In the genomic region with DNA sequence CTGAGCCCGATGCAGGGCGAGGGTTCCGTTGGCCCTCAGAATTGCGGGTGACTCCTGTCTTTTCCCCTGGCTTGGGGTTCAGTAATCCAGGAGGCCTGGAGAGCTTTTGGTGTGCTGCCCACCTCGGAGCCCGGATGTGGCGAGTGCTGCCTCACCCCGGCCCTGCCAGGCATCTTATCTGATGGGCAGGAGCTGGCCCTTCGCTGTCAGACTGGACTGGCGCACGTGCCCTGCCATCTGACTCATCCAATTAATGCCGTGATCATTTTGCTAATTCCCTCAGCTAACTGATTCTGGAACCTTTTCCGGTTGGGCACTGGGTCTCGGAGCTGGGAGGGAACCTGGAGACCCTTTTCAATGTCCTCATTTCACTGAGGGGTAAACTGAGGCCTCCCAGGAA, we compare ENCODE assay signal across 15 cellular contexts. TPM values are rescaled to one million over a fixed set of nuclear protein-coding genes. Genes with fewer than 3 reads are reported as not detected.
DNase-seq lines count a peak whose midpoint lies in the region; ATAC-seq and TF ChIP-seq lines count a peak whose summit lies in the region.
"Had no signal": no experiment of that assay in that cellular context is flagged by ENCODE, and none has a peak within 500 bp of the region (broad histone marks: within the 10 kb centered on the region; RNA-seq: fewer than 3 reads in every experiment).

No MANE protein-coding gene starts in this region.

- POLR2A ChIA-PET in PC-9 (lab: Charles Lee; ENCODE audit: unreplicated experiment), result interaction anchor here (0.6 kb wide), 1 partner anchor 17 kb away, joined by 3 read pairs; no protein-coding TSS in a partner anchor
- POLR2A ChIA-PET in activated CD8-positive, alpha-beta T cell treated with anti-CD3 and anti-CD28 coated beads for 36 hours (lab: Charles Lee), result no interaction called here

- no peaks in the 10 kb centered on the region for H3K36me3 Mint-ChIP-seq in activated CD8-positive, alpha-beta T cell treated with anti-CD3 and anti-CD28 coated beads for 36 hours (ENCODE audit: low read depth)

- H3K27ac ChIP-seq in BLaER1 treated with 17β-estradiol and CSF1 and Interleukin-3, amounts not matched to agents 10 nM and 100 nM, result no peak overlapping the region
- H3K27ac ChIP-seq in PC-9 (no peak overlapping the region), caudate nucleus (ENCODE audit: low read depth, low read length) (peak overlapping the region; percentile 16), psoas muscle (peak overlapping the region; percentile 91)

- peaks cover 100% of the 10 kb centered on the region in 11 experiments for H4K20me1 ChIP-seq in BLaER1 treated with 17β-estradiol and CSF1 and Interleukin-3, amounts not matched to agents 10 nM and 100 nM
- peaks cover 23% of the 10 kb centered on the region for H4K20me1 ChIP-seq in PC-9 (ENCODE audit: insufficient read depth)

- BruUV-seq in PC-9 (replicated peaks; lab: Mats Ljungman, UMichigan), result no TSS peak

- WGBS in psoas muscle, 3 donors, result 72 to 84% (median 75%) methylated on average over 14 of the region's 14 CpGs

- H3K9me3 Mint-ChIP-seq in activated CD8-positive, alpha-beta T cell treated with anti-CD3 and anti-CD28 coated beads for 36 hours, result no peaks in the 10 kb centered on the region
- H3K9me3 Mint-ChIP-seq: activated T-helper 17 cell treated with anti-CD3 and anti-CD28 coated beads, Interleukin-2, amount 50 U/mL, for 72 hours; H9 had no signal

- H3K9ac ChIP-seq in BLaER1 treated with 17β-estradiol and CSF1 and Interleukin-3, amounts not matched to agents 10 nM and 100 nM, result peak overlapping the region in 3 of 11 experiments; percentile 13 to 57 (median 28); a peak in 2 of 22 replicates

- intact Hi-C loops in PC-9 (cut with micrococcal nuclease; ENCODE audit: unreplicated experiment) (no loop called here), psoas muscle (cut with DNase I) (no loop called here)
- intact Hi-C loops in activated CD8-positive, alpha-beta T cell treated with anti-CD3 and anti-CD28 coated beads for 36 hours (cut with micrococcal nuclease), result no loop called here

- H3K4me2 ChIP-seq in BLaER1 treated with 17β-estradiol and CSF1 and Interleukin-3, amounts not matched to agents 10 nM and 100 nM, result peak overlapping the region; percentile 63 to 95 (median 83); a peak in 21 of 22 replicates
- H3K4me2 ChIP-seq in PC-9, result peak overlapping the region; percentile 98

- DNase-seq in PC-9, result peak; percentile 73 to 79
- DNase-seq in caudate nucleus (lab: John Stamatoyannopoulos, UW), result peak in 1 of 61 donors; percentile 34
- no peak for DNase-seq in psoas muscle
- DNase-seq in stimulated activated CD4-positive, alpha-beta T cell treated with anti-CD3 and anti-CD28 coated beads, Interleukin-4, amount 100 ng/mL, for 24 hours, result no peak
- no peak for DNase-seq in NCI-H69 (lab: John Stamatoyannopoulos, UW)
- DNase-seq in activated CD8-positive, alpha-beta T cell treated with anti-CD3 and anti-CD28 coated beads for 36 hours, result no peak
- DNase-seq: activated CD4-positive, alpha-beta T cell treated with anti-CD3 and anti-CD28 coated beads for 48 hours; H9; lower lobe of right lung; NCI-H1417 treated with DMSO at 0.1 percent for 48 hours; NCI-H526 had no signal

- no peak overlapping the region for H3K27ac Mint-ChIP-seq in activated CD8-positive, alpha-beta T cell treated with anti-CD3 and anti-CD28 coated beads for 36 hours
- H3K27ac Mint-ChIP-seq: activated T-helper 17 cell treated with anti-CD3 and anti-CD28 coated beads, Interleukin-2, amount 50 U/mL, for 72 hours; B cell; H9 had no signal

- H2AFZ ChIP-seq in PC-9, result no peak overlapping the region

- H3F3A ChIP-seq in PC-9 (ENCODE audit: insufficient read depth, low read depth), result peaks cover 41% of the 10 kb centered on the region

- H3K4me1 Mint-ChIP-seq in activated CD8-positive, alpha-beta T cell treated with anti-CD3 and anti-CD28 coated beads for 36 hours (ENCODE audit: low read depth), result no peaks in the 10 kb centered on the region
- H3K4me1 Mint-ChIP-seq: activated T-helper 17 cell treated with anti-CD3 and anti-CD28 coated beads, Interleukin-2, amount 50 U/mL, for 72 hours had no signal

- no peaks in the 10 kb centered on the region for H3K9me2 ChIP-seq in PC-9 (ENCODE audit: insufficient read depth)

- H3K4me3 ChIP-seq in BLaER1 treated with 17β-estradiol and CSF1 and Interleukin-3, amounts not matched to agents 10 nM and 100 nM, result no peak overlapping the region
- H3K4me3 ChIP-seq in PC-9 (no peak overlapping the region), psoas muscle (no peak overlapping the region)
- H3K4me3 ChIP-seq: lower lobe of right lung had no signal

- ATAC-seq in psoas muscle, result no peak
- ATAC-seq in activated CD8-positive, alpha-beta T cell treated with anti-CD3 and anti-CD28 coated beads for 36 hours, result no peak
- no peak for ATAC-seq in HG02678 (IDR thresholded peaks at IDR 0.05; ENCODE audit: unreplicated experiment)
- ATAC-seq: activated T-helper 17 cell treated with anti-CD3 and anti-CD28 coated beads, Interleukin-2, amount 50 U/mL, for 72 hours; lower lobe of right lung had no signal

- no peaks in the 10 kb centered on the region for H3K9me3 ChIP-seq in BLaER1 treated with 17β-estradiol and CSF1 and Interleukin-3, amounts not matched to agents 10 nM and 100 nM (replicated peaks in 1 of 11)
- H3K9me3 ChIP-seq in PC-9 (ENCODE audit: insufficient read depth, low read depth) (no peaks in the 10 kb centered on the region), psoas muscle (no peaks in the 10 kb centered on the region)
- H3K9me3 ChIP-seq: lower lobe of right lung had no signal

- no peaks in the 10 kb centered on the region for H3K27me3 Mint-ChIP-seq in activated CD8-positive, alpha-beta T cell treated with anti-CD3 and anti-CD28 coated beads for 36 hours
- H3K27me3 Mint-ChIP-seq: activated T-helper 17 cell treated with anti-CD3 and anti-CD28 coated beads, Interleukin-2, amount 50 U/mL, for 72 hours; B cell had no signal

- H3K4me1 ChIP-seq in BLaER1 treated with 17β-estradiol and CSF1 and Interleukin-3, amounts not matched to agents 10 nM and 100 nM, result peaks cover 91 to 100% (median 100%) of the 10 kb centered on the region in 10 experiments
- H3K4me1 ChIP-seq in PC-9 (replicated peaks; ENCODE audit: insufficient read depth), result peaks cover 57% of the 10 kb centered on the region
- H3K4me1 ChIP-seq in psoas muscle, result peaks cover 91% of the 10 kb centered on the region

- TF ChIP-seq CTCF in PC-9 (conservative IDR thresholded peaks at IDR 0.05), result no peak
- no peak for TF ChIP-seq CTCF in psoas muscle (IDR thresholded peaks at IDR 0.05)
- TF ChIP-seq CTCF in activated CD8-positive, alpha-beta T cell treated with anti-CD3 and anti-CD28 coated beads for 36 hours (IDR thresholded peaks at IDR 0.05), result no peak

- CTCF ChIA-PET in PC-9 (lab: Charles Lee), result interaction anchor here (0.7 to 1.0 kb wide), 2 partner anchors 17 to 529 kb away, joined by 3 read pairs; no protein-coding TSS in a partner anchor
- CTCF ChIA-PET in activated CD8-positive, alpha-beta T cell treated with anti-CD3 and anti-CD28 coated beads for 36 hours (lab: Charles Lee), result interaction anchor here (1.3 kb wide), 1 partner anchor 19 kb away, joined by 3 read pairs; no protein-coding TSS in a partner anchor

- H3K36me3 ChIP-seq in BLaER1 treated with 17β-estradiol and CSF1 and Interleukin-3, amounts not matched to agents 10 nM and 100 nM, result no peaks in the 10 kb centered on the region; a peak in 1 of 22 replicates
- H3K36me3 ChIP-seq in PC-9 (ENCODE audit: low read depth), result no peaks in the 10 kb centered on the region
- H3K36me3 ChIP-seq in psoas muscle (ENCODE audit: insufficient read depth in 1 of 2, low read depth in 1 of 2), result no peaks in the 10 kb centered on the region
- H3K36me3 ChIP-seq: lower lobe of right lung had no signal

- peaks cover 88% of the 10 kb centered on the region for H3K79me2 ChIP-seq in PC-9 (ENCODE audit: low read depth)

- H3K4me3 Mint-ChIP-seq in activated CD8-positive, alpha-beta T cell treated with anti-CD3 and anti-CD28 coated beads for 36 hours, result no peak overlapping the region
- H3K4me3 Mint-ChIP-seq: activated T-helper 17 cell treated with anti-CD3 and anti-CD28 coated beads, Interleukin-2, amount 50 U/mL, for 72 hours; B cell; H9 had no signal

- H3K27me3 ChIP-seq in BLaER1 treated with 17β-estradiol and CSF1 and Interleukin-3, amounts not matched to agents 10 nM and 100 nM, result no peaks in the 10 kb centered on the region
- H3K27me3 ChIP-seq in PC-9 (ENCODE audit: insufficient read depth, low read depth) (no peaks in the 10 kb centered on the region), psoas muscle (ENCODE audit: insufficient read depth in 3 of 3, low read length in 2 of 3) (no peaks in the 10 kb centered on the region)

RNA-seq across cellular contexts. Expression of gene RXRA, which starts 34.6 kb away (rescaled TPM):
- total RNA-seq in PC-9 (2021) (116 and 146 TPM in 2 replicates), psoas muscle (100 to 1,000 TPM in 3 of 4 donors, 10 to 100 TPM in 1; 84.3 to 192 (median 147) TPM)
- 100 to 1,000 TPM in 1 of 3 donors, 10 to 100 TPM in 2; 37.7 to 156 (median 76.4) TPM for polyA plus RNA-seq in psoas muscle
- 10 to 100 TPM; 23.2 to 23.8 TPM for total RNA-seq in activated CD8-positive, alpha-beta T cell treated with anti-CD3 and anti-CD28 coated beads for 36 hours

Comparison
In these comparisons a context has a peak if more than half of its experiments do, and no peak if none do; other contexts are left out.
1. H3K27ac ChIP-seq: peak in caudate nucleus (single experiment) and psoas muscle (single experiment); none in BLaER1 treated with 17β-estradiol and CSF1 and Interleukin-3, amounts not matched to agents 10 nM and 100 nM (0 of 11) and PC-9 (single experiment).
2. DNase-seq: peak in PC-9 (2 of 2); none in psoas muscle (0 of 2), stimulated activated CD4-positive, alpha-beta T cell treated with anti-CD3 and anti-CD28 coated beads, Interleukin-4, amount 100 ng/mL, for 24 hours (single experiment), NCI-H69 (single experiment) and activated CD8-positive, alpha-beta T cell treated with anti-CD3 and anti-CD28 coated beads for 36 hours (single experiment).